1 cellular context compared by ENCODE assay signal in genomic region chr19:46625731-46626130, GRCh38.
TF ChIP-seq lines count a peak whose summit lies in the region.

No MANE protein-coding gene starts in this region.

TF ChIP-seq in WTC11, 78 proteins besides CTCF, POLR2A, EP300 and RAD21 (continued from another document):
- TF ChIP-seq ATF2 (CRISPR knock-in tag; IDR thresholded peaks at IDR 0.05; ENCODE audit: borderline replicate concordance, low read depth) (no peak), JAZF1 (CRISPR knock-in tag; IDR thresholded peaks at IDR 0.05) (no peak), SOX15 (CRISPR knock-in tag; IDR thresholded peaks at IDR 0.05) (no peak), ZNF263 (CRISPR knock-in tag; IDR thresholded peaks at IDR 0.05; ENCODE audit: low read depth) (no peak), SP1 (CRISPR knock-in tag; conservative IDR thresholded peaks at IDR 0.05) (no peak), NFATC4 (CRISPR knock-in tag; IDR thresholded peaks at IDR 0.05) (no peak), PRDM15 (CRISPR knock-in tag; IDR thresholded peaks at IDR 0.05) (no peak), ATF1 (CRISPR knock-in tag; IDR thresholded peaks at IDR 0.05) (no peak), ETV6 (CRISPR knock-in tag; IDR thresholded peaks at IDR 0.05) (no peak), ZNF396 (CRISPR knock-in tag; IDR thresholded peaks at IDR 0.05; ENCODE audit: borderline replicate concordance) (no peak), NR1H2 (CRISPR knock-in tag; IDR thresholded peaks at IDR 0.05) (no peak), JUN (CRISPR knock-in tag; IDR thresholded peaks at IDR 0.05) (no peak), FOXJ3 (CRISPR knock-in tag; IDR thresholded peaks at IDR 0.05; ENCODE audit: borderline replicate concordance) (no peak), IRF2 (CRISPR knock-in tag; IDR thresholded peaks at IDR 0.05; ENCODE audit: borderline replicate concordance, low read depth) (no peak), NR2C2 (CRISPR knock-in tag; IDR thresholded peaks at IDR 0.05) (no peak), RORB (CRISPR knock-in tag; IDR thresholded peaks at IDR 0.05) (no peak)
